In genomic region chr9:90458485-90458884, GRCh38 we compare ENCODE assay signal across 13 cellular contexts.
DNase-seq lines count a peak whose midpoint lies in the region; ATAC-seq, FAIRE-seq and TF ChIP-seq lines count a peak whose summit lies in the region.
"Had no signal": no experiment of that assay in that cellular context is flagged by ENCODE, and none has a peak within 500 bp of the region (broad histone marks: within the 10 kb centered on the region; RNA-seq: fewer than 3 reads in every experiment).

No MANE protein-coding gene starts in this region.

- CTCF ChIA-PET in H1 (lab: Charles Lee; ENCODE audit: partially characterized antibody), result interaction anchor here (0.7 to 1.5 kb wide), 3 partner anchors 9 to 440 kb away, joined by 3 to 6 read pairs (median 4); no protein-coding TSS in a partner anchor

- FAIRE-seq in H1 (lab: Jason Lieb, UNC) (no peak), pancreas (lab: Jason Lieb, UNC) (no peak)
- FAIRE-seq: colon had no signal

- ATAC-seq in pancreas, result peak; percentile 98 to 99 (median 99)
- ATAC-seq in HG03108 (IDR thresholded peaks at IDR 0.05; ENCODE audit: unreplicated experiment), result no peak
- no peak for ATAC-seq in GM21825 (IDR thresholded peaks at IDR 0.05; ENCODE audit: unreplicated experiment)
- ATAC-seq in GM21381 (IDR thresholded peaks at IDR 0.05; ENCODE audit: unreplicated experiment), result no peak

- H3K4me1 ChIP-seq in H1 (replicated peaks in 1 of 4; ENCODE audit: control insufficient read depth in 3 of 4, insufficient read depth in 4 of 4, low read length in 3 of 4) (no peaks in the 10 kb centered on the region; a peak in 1 of 7 replicates), pancreas (no peaks in the 10 kb centered on the region)

- intact Hi-C loops in pancreas (cut with DNase I), result no loop called here

- no peak overlapping the region for H2BK20ac ChIP-seq in H1 (ENCODE audit: low read length)

- H3K23me2 ChIP-seq in H1 (ENCODE audit: low read depth, low read length), result no peaks in the 10 kb centered on the region

- TF ChIP-seq CTCF in H1 (IDR thresholded peaks at IDR 0.05; ENCODE audit: control extremely low read depth in 1 of 3, insufficient read depth in 1 of 3, low read depth in 1 of 3, low read length in 3 of 3), result peak; percentile 13 to 51 (median 15); a peak in 3 of 4 replicates
- TF ChIP-seq CTCF in pancreas (IDR thresholded peaks at IDR 0.05), result peak; percentile 13 to 40 (median 25)

- no peak overlapping the region for H2AK5ac ChIP-seq in H1 (ENCODE audit: low read depth, low read length)

- H3K56ac ChIP-seq in H1 (replicated peaks; ENCODE audit: insufficient read length, low read depth, low read length), result no peak overlapping the region

- H3K4me3 ChIP-seq in H1 (ENCODE audit: extremely low read depth in 1 of 4, insufficient read depth in 2 of 4, low read depth in 3 of 4, low read length in 4 of 4), result no peak overlapping the region
- H3K4me3 ChIP-seq in pancreas, result no peak overlapping the region

- no peaks in the 10 kb centered on the region for H4K20me1 ChIP-seq in H1 (replicated peaks in 1 of 2; ENCODE audit: control insufficient read depth in 1 of 2, insufficient read depth in 2 of 2, low read length in 2 of 2)

- H3K27ac ChIP-seq in H1 (ENCODE audit: low read depth, low read length) (no peak overlapping the region), pancreas (no peak overlapping the region)
- H3K27ac ChIP-seq: neutrophil had no signal

- H3K4me2 ChIP-seq in H1 (ENCODE audit: insufficient read depth in 1 of 2, low read depth in 2 of 2, low read length in 2 of 2), result no peak overlapping the region

- H3K27me3 ChIP-seq in H1 (replicated peaks in 1 of 4; ENCODE audit: control insufficient read depth in 3 of 4, extremely low read depth in 1 of 4, insufficient read depth in 3 of 4, low read length in 3 of 4) (no peaks in the 10 kb centered on the region; a peak in 1 of 7 replicates), pancreas (no peaks in the 10 kb centered on the region)
- H3K27me3 ChIP-seq: neutrophil had no signal

- H2BK15ac ChIP-seq in H1 (ENCODE audit: low read length), result no peak overlapping the region

- no peak for TF ChIP-seq EP300 in H1 (IDR thresholded peaks at IDR 0.05; ENCODE audit: borderline replicate concordance in 1 of 2, low read depth in 2 of 2, low read length in 2 of 2)

- no peak overlapping the region for H3K23ac ChIP-seq in H1 (ENCODE audit: insufficient read length)

- no peak overlapping the region for H2BK120ac ChIP-seq in H1 (replicated peaks; ENCODE audit: low read depth, low read length)

- H3K9me3 ChIP-seq in H1 (ENCODE audit: insufficient read depth in 2 of 2, low read depth in 1 of 2, low read length in 1 of 2), result no peaks in the 10 kb centered on the region
- H3K9me3 ChIP-seq in pancreas, result no peaks in the 10 kb centered on the region
- H3K9me3 ChIP-seq: neutrophil had no signal

- no peak overlapping the region for H2AFZ ChIP-seq in H1 (ENCODE audit: low read length)

- peak; percentile 24 to 49; a peak in 2 of 4 replicates for TF ChIP-seq RAD21 in H1 (IDR thresholded peaks at IDR 0.05 in 1 of 2, conservative IDR thresholded peaks at IDR 0.05 in 1 of 2; ENCODE audit: low read depth in 2 of 2, low read length in 2 of 2)

- H3K79me1 ChIP-seq in H1 (ENCODE audit: low read depth, low read length), result no peaks in the 10 kb centered on the region

- H3K14ac ChIP-seq in H1 (ENCODE audit: insufficient read length), result no peak overlapping the region

- no peak overlapping the region for H2BK12ac ChIP-seq in H1 (ENCODE audit: low read depth, low read length)

- TF ChIP-seq POLR2A in H1 (IDR thresholded peaks at IDR 0.05; ENCODE audit: control extremely low read depth in 1 of 2, low read depth in 2 of 2, low read length in 2 of 2), result no peak

- WGBS in H1 (ENCODE audit: extremely low coverage in 1 of 2, insufficient coverage in 1 of 2, insufficient read length in 1 of 2, insufficient replicate concordance in 2 of 2, low coverage in 1 of 2, low lambda C conversion rate in 2 of 2, missing lambda C conversion rate in 1 of 2), 2 experiments, result 88% methylated on average over 4 of the region's 4 CpGs; no CpG with 5 or more reads in 1 of the 2 experiments
- WGBS in pancreas, 2 donors, result 41 to 43% methylated on average over 4 of the region's 4 CpGs

- no peak overlapping the region for H4K5ac ChIP-seq in H1 (ENCODE audit: insufficient read length, low read depth, low read length)

- H3K36me3 ChIP-seq in H1 (ENCODE audit: control insufficient read depth in 2 of 4, insufficient read depth in 4 of 4, low read length in 3 of 4) (no peaks in the 10 kb centered on the region), pancreas (no peaks in the 10 kb centered on the region)
- H3K36me3 ChIP-seq: neutrophil had no signal

- H4K91ac ChIP-seq in H1 (replicated peaks; ENCODE audit: insufficient read length, low read length), result no peak overlapping the region

- no peak overlapping the region for H4K8ac ChIP-seq in H1 (ENCODE audit: extremely low read depth, insufficient read depth, low read length)

- H3K9ac ChIP-seq in H1 (replicated peaks in 1 of 4; ENCODE audit: extremely low read depth in 1 of 4, low read depth in 3 of 4, low read length in 3 of 4), result no peak overlapping the region

- no peak overlapping the region for H2BK5ac ChIP-seq in H1 (ENCODE audit: low read depth, low read length)

- DNase-seq in ELR (ENCODE audit: low read depth) (peak; percentile 8), NCI-H146 treated with DMSO at 0.1 percent for 48 hours (lab: John Stamatoyannopoulos, UW; ENCODE audit: unreplicated experiment) (peak; percentile 36), H1 (ENCODE audit: low read depth in 1 of 2, low spot score in 2 of 2) (no peak), pancreas (peak; percentile 61 to 73 (median 67)), NCI-H524 treated with DMSO at 0.1 percent for 48 hours (lab: John Stamatoyannopoulos, UW) (no peak)
- DNase-seq: activated naive CD8-positive, alpha-beta T cell treated with anti-CD3 and anti-CD28 coated beads, Interleukin-2, amount 10 ng/mL, durations not matched to agents 7 days and 5 days; CD4-positive, alpha-beta memory T cell; kidney glomerular epithelial cell had no signal

- H3K18ac ChIP-seq in H1 (ENCODE audit: extremely low read depth, low read length), result no peak overlapping the region

- H3K79me2 ChIP-seq in H1 (ENCODE audit: control insufficient read depth in 1 of 2, insufficient read depth in 2 of 2, low read length in 2 of 2), result no peaks in the 10 kb centered on the region

- POLR2A ChIA-PET in H1 (lab: Charles Lee; ENCODE audit: partially characterized antibody), result no interaction called here

- no peak overlapping the region for H3K4ac ChIP-seq in H1 (replicated peaks; ENCODE audit: insufficient read length, low read depth, low read length)

TF ChIP-seq in H1, 55 proteins besides CTCF, POLR2A, EP300 and RAD21:
- no peak for TF ChIP-seq SIRT6 (IDR thresholded peaks at IDR 0.05; ENCODE audit: low read length)
- TF ChIP-seq EZH2 (IDR thresholded peaks at IDR 0.05; ENCODE audit: low read depth, low read length, severe bottlenecking), result no peak
- no peak for TF ChIP-seq RXRA (IDR thresholded peaks at IDR 0.05; ENCODE audit: insufficient read depth, low read depth, low read length)
- TF ChIP-seq BCL11A (IDR thresholded peaks at IDR 0.05; ENCODE audit: low read depth in 2 of 2, low read length in 2 of 2), result no peak
- TF ChIP-seq GABPA (IDR thresholded peaks at IDR 0.05; ENCODE audit: borderline replicate concordance, insufficient read depth, low read length), result no peak
- no peak for TF ChIP-seq TEAD4 (IDR thresholded peaks at IDR 0.05; ENCODE audit: low read depth, low read length)
- TF ChIP-seq CREB1 (IDR thresholded peaks at IDR 0.05), result no peak
- TF ChIP-seq TAF7 (optimal IDR thresholded peaks at IDR 0.05; ENCODE audit: borderline replicate concordance, low read depth, low read length), result no peak
- TF ChIP-seq NRF1 (IDR thresholded peaks at IDR 0.05; ENCODE audit: low read depth, low read length), result no peak

Comparison
In these comparisons a context has a peak if more than half of its experiments do, and no peak if none do; other contexts are left out.
1. DNase-seq: peak in ELR (single experiment), NCI-H146 treated with DMSO at 0.1 percent for 48 hours (single experiment) and pancreas (6 of 6); none in H1 (0 of 2) and NCI-H524 treated with DMSO at 0.1 percent for 48 hours (single experiment).
2. ATAC-seq: peak in pancreas (4 of 4); none in HG03108 (single experiment), GM21825 (single experiment) and GM21381 (single experiment).